ENCODE assay signal across 8 cellular contexts in genomic region chr1:200802865-200803512, GRCh38.
DNase-seq lines count a peak whose midpoint lies in the region; ATAC-seq lines count a peak whose summit lies in the region.

No MANE protein-coding gene starts in this region.

- ATAC-seq in HG03175 (IDR thresholded peaks at IDR 0.05; ENCODE audit: unreplicated experiment) (peak; percentile 85), left colon (peak; percentile 90)

- intact Hi-C loops in left colon (cut with DNase I, micrococcal nuclease): loop anchor here in 1 of 2 donors (10.0 kb wide), 1 partner anchor 178 kb away; the partner anchor contains the start of gene KIF14

- DNase-seq in NCI-H187 (lab: John Stamatoyannopoulos, UW): peak; percentile 1 to 29
- no peak for DNase-seq in NCI-H187 treated with DMSO at 0.1 percent for 48 hours (lab: John Stamatoyannopoulos, UW)
- peak; percentile 76 for DNase-seq in NCI-H345 treated with DMSO at 0.1 percent for 48 hours (lab: John Stamatoyannopoulos, UW; ENCODE audit: unreplicated experiment)
- peak; percentile 68 for DNase-seq in activated CD4-positive, CD25-positive, alpha-beta regulatory T cell treated with anti-CD3 and anti-CD28 coated beads, Interleukin-2, amount 50 U/mL, for 72 hours
- peak; percentile 74 for DNase-seq in cerebellum (ENCODE audit: low spot score)
- DNase-seq in left colon: peak; percentile 70 to 85
- peak; percentile 79 for DNase-seq in stimulated activated CD4-positive, alpha-beta T cell treated with anti-CD3 and anti-CD28 coated beads, Interleukin-4, amount 100 ng/mL, for 24 hours
